ENCODE assay signal across 30 cellular contexts in genomic region chr16:2702438-2702825, GRCh38. TPM values are rescaled to one million over a fixed set of nuclear protein-coding genes. Genes with fewer than 3 reads are reported as not detected.
"Had no signal": no experiment of that assay in that cellular context is flagged by ENCODE, and none has a peak within 500 bp of the region (broad histone marks: within the 10 kb centered on the region; RNA-seq: fewer than 3 reads in every experiment).

No MANE protein-coding gene starts in this region.

- H3K27ac Mint-ChIP-seq: activated CD4-positive, alpha-beta memory T cell treated with anti-CD3 and anti-CD28 coated beads, Interleukin-2, amount 10 ng/mL, durations not matched to agents 7 days and 5 days; activated naive CD4-positive, alpha-beta T cell treated with anti-CD3 and anti-CD28 coated beads, Interleukin-2, amount 10 ng/mL, durations not matched to agents 7 days and 5 days; activated naive CD4-positive, alpha-beta T cell treated with anti-CD3 and anti-CD28 coated beads, Interleukin-2, amount 50 U/mL, for 72 hours; activated naive CD8-positive, alpha-beta T cell treated with anti-CD3 and anti-CD28 coated beads, Interleukin-2, amount 10 ng/mL, durations not matched to agents 7 days and 5 days; activated T-cell treated with anti-CD3 and anti-CD28 coated beads, Interleukin-2, amount 50 U/mL, for 24 hours; activated T-cell treated with anti-CD3 and anti-CD28 coated beads, Interleukin-2, amount 50 U/mL, for 72 hours; brain; dendritic cell treated with granulocyte-macrophage colony-stimulating factor and Interleukin-4, amounts not matched to agents 40 ng/mL and 50 ng/mL, for 4 days; endodermal cell had no signal

- H3K4me1 Mint-ChIP-seq: activated CD4-positive, alpha-beta memory T cell treated with anti-CD3 and anti-CD28 coated beads, Interleukin-2, amount 10 ng/mL, durations not matched to agents 7 days and 5 days; activated CD4-positive, alpha-beta T cell treated with anti-CD3 and anti-CD28 coated beads, Interleukin-2, amount 10 ng/mL, durations not matched to agents 7 days and 5 days; activated naive CD4-positive, alpha-beta T cell treated with anti-CD3 and anti-CD28 coated beads, Interleukin-2, amount 10 ng/mL, durations not matched to agents 7 days and 5 days; activated naive CD8-positive, alpha-beta T cell treated with anti-CD3 and anti-CD28 coated beads, Interleukin-2, amount 10 ng/mL, durations not matched to agents 7 days and 5 days; brain; endodermal cell had no signal

- H3K27ac ChIP-seq: ascending aorta, breast epithelium, cardiac muscle cell, colonic mucosa had no signal

- H3K4me3 Mint-ChIP-seq: activated CD4-positive, alpha-beta memory T cell treated with anti-CD3 and anti-CD28 coated beads, Interleukin-2, amount 10 ng/mL, durations not matched to agents 7 days and 5 days; activated CD4-positive, alpha-beta T cell treated with anti-CD3 and anti-CD28 coated beads, Interleukin-2, amount 10 ng/mL, durations not matched to agents 7 days and 5 days; activated naive CD4-positive, alpha-beta T cell treated with anti-CD3 and anti-CD28 coated beads, Interleukin-2, amount 10 ng/mL, durations not matched to agents 7 days and 5 days; activated naive CD8-positive, alpha-beta T cell treated with anti-CD3 and anti-CD28 coated beads, Interleukin-2, amount 10 ng/mL, durations not matched to agents 7 days and 5 days; activated T-cell treated with anti-CD3 and anti-CD28 coated beads, Interleukin-2, amount 50 U/mL, for 24 hours; activated T-cell treated with anti-CD3 and anti-CD28 coated beads, Interleukin-2, amount 50 U/mL, for 72 hours; brain; dendritic cell treated with granulocyte-macrophage colony-stimulating factor and Interleukin-4, amounts not matched to agents 40 ng/mL and 50 ng/mL, for 4 days; endodermal cell had no signal

- H3K9me3 Mint-ChIP-seq: activated CD4-positive, alpha-beta memory T cell treated with anti-CD3 and anti-CD28 coated beads, Interleukin-2, amount 10 ng/mL, durations not matched to agents 7 days and 5 days; activated CD4-positive, alpha-beta T cell treated with anti-CD3 and anti-CD28 coated beads, Interleukin-2, amount 10 ng/mL, durations not matched to agents 7 days and 5 days; activated naive CD4-positive, alpha-beta T cell treated with anti-CD3 and anti-CD28 coated beads, Interleukin-2, amount 10 ng/mL, durations not matched to agents 7 days and 5 days; activated naive CD4-positive, alpha-beta T cell treated with anti-CD3 and anti-CD28 coated beads, Interleukin-2, amount 50 U/mL, for 72 hours; activated naive CD8-positive, alpha-beta T cell treated with anti-CD3 and anti-CD28 coated beads, Interleukin-2, amount 10 ng/mL, durations not matched to agents 7 days and 5 days; activated T-cell treated with anti-CD3 and anti-CD28 coated beads, Interleukin-2, amount 50 U/mL, for 24 hours; activated T-cell treated with anti-CD3 and anti-CD28 coated beads, Interleukin-2, amount 50 U/mL, for 72 hours; brain; dendritic cell treated with granulocyte-macrophage colony-stimulating factor and Interleukin-4, amounts not matched to agents 40 ng/mL and 50 ng/mL, for 4 days; endodermal cell had no signal

- H3K4me3 ChIP-seq: ascending aorta, breast epithelium, cardiac muscle cell, colonic mucosa, dorsolateral prefrontal cortex, heart left ventricle had no signal

- H3K27me3 ChIP-seq: ascending aorta, breast epithelium, cardiac muscle cell, colonic mucosa, dorsolateral prefrontal cortex, heart left ventricle had no signal

- DNase-seq: activated CD4-positive, alpha-beta memory T cell treated with anti-CD3 and anti-CD28 coated beads, Interleukin-2, amount 10 ng/mL, durations not matched to agents 7 days and 5 days; activated CD4-positive, alpha-beta T cell treated with anti-CD3 and anti-CD28 coated beads for 1 hour; activated CD4-positive, alpha-beta T cell treated with anti-CD3 and anti-CD28 coated beads for 4 hours; activated CD4-positive, alpha-beta T cell treated with anti-CD3 and anti-CD28 coated beads, Interleukin-2, amount 10 ng/mL, durations not matched to agents 7 days and 5 days; activated CD4-positive, alpha-beta T cell treated with anti-CD3 and anti-CD28 coated beads, Interleukin-2, amount 50 U/mL, for 4 hours; activated CD8-positive, alpha-beta memory T cell treated with anti-CD3 and anti-CD28 coated beads, Interleukin-2, amount 50 U/mL, for 48 hours; activated gamma-delta T cell; activated naive CD4-positive, alpha-beta T cell; activated naive CD4-positive, alpha-beta T cell treated with anti-CD3 and anti-CD28 coated beads, Interleukin-2, amount 10 ng/mL, durations not matched to agents 7 days and 5 days; activated naive CD8-positive, alpha-beta T cell treated with anti-CD3 and anti-CD28 coated beads, Interleukin-2, amount 10 ng/mL, durations not matched to agents 7 days and 5 days; activated T-cell treated with anti-CD3 and anti-CD28 coated beads for 4 hours; activated T-cell treated with anti-CD3 and anti-CD28 coated beads, Interleukin-2, amount 50 U/mL, for 24 hours; activated T-cell treated with anti-CD3 and anti-CD28 coated beads, Interleukin-2, amount 50 U/mL, for 72 hours; central memory CD4-positive, alpha-beta T cell; colonic mucosa; effector memory CD4-positive, alpha-beta T cell; endodermal cell; foreskin fibroblast; glutamatergic neuron; T-helper 2 cell had no signal

- H3K4me1 ChIP-seq: ascending aorta, colonic mucosa had no signal

- H3K27me3 Mint-ChIP-seq: activated CD4-positive, alpha-beta memory T cell treated with anti-CD3 and anti-CD28 coated beads, Interleukin-2, amount 10 ng/mL, durations not matched to agents 7 days and 5 days; activated CD4-positive, alpha-beta T cell treated with anti-CD3 and anti-CD28 coated beads, Interleukin-2, amount 10 ng/mL, durations not matched to agents 7 days and 5 days; activated naive CD4-positive, alpha-beta T cell treated with anti-CD3 and anti-CD28 coated beads, Interleukin-2, amount 10 ng/mL, durations not matched to agents 7 days and 5 days; activated naive CD8-positive, alpha-beta T cell treated with anti-CD3 and anti-CD28 coated beads, Interleukin-2, amount 10 ng/mL, durations not matched to agents 7 days and 5 days; activated T-cell treated with anti-CD3 and anti-CD28 coated beads, Interleukin-2, amount 50 U/mL, for 24 hours; brain; dendritic cell treated with granulocyte-macrophage colony-stimulating factor and Interleukin-4, amounts not matched to agents 40 ng/mL and 50 ng/mL, for 4 days had no signal

- H3K9me3 ChIP-seq: ascending aorta, breast epithelium, colonic mucosa, heart left ventricle had no signal

- H3K36me3 Mint-ChIP-seq: activated naive CD8-positive, alpha-beta T cell treated with anti-CD3 and anti-CD28 coated beads, Interleukin-2, amount 10 ng/mL, durations not matched to agents 7 days and 5 days had no signal

- FAIRE-seq: frontal cortex had no signal

- ATAC-seq: activated naive CD4-positive, alpha-beta T cell treated with anti-CD3 and anti-CD28 coated beads, Interleukin-2, amount 50 U/mL, for 72 hours; activated T-cell treated with anti-CD3 and anti-CD28 coated beads, Interleukin-2, amount 50 U/mL, for 72 hours; esophagus mucosa had no signal

RNA-seq across cellular contexts. Expression of gene PRSS27, which starts 17.6 kb away (rescaled TPM):
- total RNA-seq: ascending aorta had no signal
